Comparison of ENCODE assay signal across 8 cellular contexts in the genomic region with DNA sequence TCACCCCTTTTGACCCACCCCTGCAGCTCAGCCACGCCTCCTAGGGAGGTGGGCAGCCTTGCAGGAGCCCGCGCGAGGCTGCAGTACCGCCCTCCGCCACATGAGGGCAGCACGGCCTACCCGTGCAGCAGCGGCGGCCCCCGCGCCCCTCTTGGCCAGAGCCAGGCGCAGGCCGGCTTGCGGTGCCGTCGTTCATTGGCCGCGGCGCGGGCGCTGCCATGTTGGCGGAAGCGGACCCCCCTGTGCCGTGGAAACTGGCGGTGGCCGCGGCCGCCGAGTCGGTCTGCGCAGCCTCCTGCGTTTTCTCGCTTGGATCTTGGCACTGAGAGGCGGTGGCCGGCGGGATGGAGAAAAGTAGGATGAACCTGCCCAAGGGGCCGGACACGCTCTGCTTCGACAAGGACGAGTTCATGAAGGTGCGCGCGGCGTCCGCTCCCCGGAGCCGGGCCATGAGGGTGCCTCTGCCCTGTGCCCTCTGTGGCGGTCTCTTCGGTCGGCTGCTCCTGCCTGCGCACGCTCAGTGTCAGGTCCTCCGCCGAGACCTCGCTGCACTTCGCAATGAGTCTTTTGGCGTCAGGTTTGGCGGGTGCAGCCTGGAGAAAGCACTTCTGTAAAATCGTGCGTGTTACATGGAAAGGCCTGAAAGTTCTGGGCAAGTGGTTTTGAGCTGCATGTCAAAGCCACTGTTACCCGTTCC. TPM values are rescaled to one million over a fixed set of nuclear protein-coding genes. Genes with fewer than 3 reads are reported as not detected.
A peak's percentile ranks its signal among the peaks of the same experiment; 100 is the strongest.
DNase-seq lines count a peak whose midpoint lies in the region; TF ChIP-seq lines count a peak whose summit lies in the region.

Gene COG2 (plus strand): TSS at position 219 of the 697 bp plus-strand sequence. CDS start 126 bp downstream, at position 345.

- H3K4me1 ChIP-seq in ES-I3 (ENCODE audit: insufficient read depth, low read length) (peaks cover 11% of the 10 kb centered on the region; the same call in 1 of the 2 replicates), stomach (peaks cover 29 to 49% (median 46%) of the 10 kb centered on the region in 4 donors)

- peak within 1 kb of the TSS; percentile 99 for H3K27ac Mint-ChIP-seq in nephron progenitor cell

- H3K4me3 ChIP-seq in LNCaP clone FGC (ENCODE audit: low read depth, low read length) (peak within 1 kb of the TSS; percentile 96), fibroblast of the aortic adventitia (ENCODE audit: low read depth, low read length) (peak within 1 kb of the TSS; percentile 78), stomach (peak within 1 kb of the TSS; percentile 78 to 96 (median 89))

- H3K4me3 Mint-ChIP-seq in nephron progenitor cell = peak within 1 kb of the TSS; percentile 99

- H3K36me3 ChIP-seq in ES-I3 (ENCODE audit: insufficient read depth, low read length) = no peaks in the 10 kb centered on the region; the same call in 1 of the 2 replicates
- H3K36me3 ChIP-seq in stomach = peaks cover 0 to 17% (median 6%) of the 10 kb centered on the region in 4 donors

- H3K9me3 ChIP-seq in ES-I3 (ENCODE audit: control insufficient read depth, insufficient read depth, low read length) (no peaks in the 10 kb centered on the region), stomach (no peaks in the 10 kb centered on the region)

- TF ChIP-seq POLR2A in Raji (IDR thresholded peaks at IDR 0.05; ENCODE audit: insufficient read depth, low read depth, low read length) = peak; percentile 88
- TF ChIP-seq POLR2A in stomach (IDR thresholded peaks at IDR 0.05) = peak in 1 of 4 donors; percentile 56

- peaks cover 33% of the 10 kb centered on the region for H3K27me3 Mint-ChIP-seq in nephron progenitor cell (ENCODE audit: low read depth, poor library complexity)

- peak; percentile 100 for TF ChIP-seq CTCF in LNCaP clone FGC (IDR thresholded peaks at IDR 0.05; ENCODE audit: control insufficient read depth, extremely low read depth, insufficient read depth)
- peak; percentile 89 for TF ChIP-seq CTCF in fibroblast of the aortic adventitia (IDR thresholded peaks at IDR 0.05; ENCODE audit: insufficient read depth, low read length)
- peak; percentile 100 for TF ChIP-seq CTCF in nephron progenitor cell (IDR thresholded peaks at IDR 0.05)
- peak in 6 of 7 experiments; percentile 95 to 100 (median 100) for TF ChIP-seq CTCF in stomach (IDR thresholded peaks at IDR 0.05)

- 0 to 1% (median 0%) methylated on average over 15 to 62 of the region's 62 CpGs for WGBS in stomach, 5 donors

- peaks cover 0 to 13% (median 0%) of the 10 kb centered on the region in 3 donors for H3K27me3 ChIP-seq in stomach

- no peaks in the 10 kb centered on the region for H3K9me3 Mint-ChIP-seq in nephron progenitor cell

- no peak for TF ChIP-seq EP300 in stomach (IDR thresholded peaks at IDR 0.05)

- DNase-seq in H4 (ENCODE audit: low spot score) = peak; percentile 86
- peak; percentile 67 for DNase-seq in LNCaP clone FGC (ENCODE audit: low read depth)
- peak; percentile 94 for DNase-seq in activated effector memory CD4-positive, alpha-beta T cell treated with Interleukin-2 at 50 U/mL for 16 hours
- peak; percentile 89 for DNase-seq in fibroblast of the aortic adventitia (ENCODE audit: low read depth)
- DNase-seq in nephron progenitor cell = peak; percentile 100
- peak; percentile 97 for DNase-seq in stomach

- H3K27ac ChIP-seq in stomach = peak within 1 kb of the TSS; percentile 86 to 91 (median 89)

- intact Hi-C loops in stomach (cut with DNase I; ENCODE audit: low total_unique reads) = no loop called here

- H3K4me1 Mint-ChIP-seq in nephron progenitor cell = peaks cover 41% of the 10 kb centered on the region

- H3K9ac ChIP-seq in ES-I3 (ENCODE audit: low read depth, low read length) = peak within 1 kb of the TSS; percentile 85

- H3K36me3 Mint-ChIP-seq in nephron progenitor cell (ENCODE audit: low read depth) = peaks cover 4% of the 10 kb centered on the region

RNA-seq across cellular contexts. Expression of gene COG2, which starts in this region (rescaled TPM):
- 31.1 and 32.6 TPM in 2 replicates for total RNA-seq in H4 (2014; rRNA removed; shearing (Covaris generic))
- 15.7 and 22.1 TPM in 2 replicates for total RNA-seq in fibroblast of the aortic adventitia (ENCODE audit: low replicate concordance)
- 10 to 100 TPM; 16.5 to 51.3 (median 34.8) TPM for total RNA-seq in stomach
- polyA plus RNA-seq in stomach = 10 to 100 TPM in 2 of 3 donors, 1 to 10 TPM in 1; 8.9 to 16.8 (median 11.3) TPM

Comparison
In these comparisons a context has a peak if more than half of its experiments do, and no peak if none do; other contexts are left out.
1. Peak in every context shown above with its lines: DNase-seq, H3K4me3 ChIP-seq and H3K27ac ChIP-seq.